ENCODE assay signal across 8 cellular contexts in the genomic region with DNA sequence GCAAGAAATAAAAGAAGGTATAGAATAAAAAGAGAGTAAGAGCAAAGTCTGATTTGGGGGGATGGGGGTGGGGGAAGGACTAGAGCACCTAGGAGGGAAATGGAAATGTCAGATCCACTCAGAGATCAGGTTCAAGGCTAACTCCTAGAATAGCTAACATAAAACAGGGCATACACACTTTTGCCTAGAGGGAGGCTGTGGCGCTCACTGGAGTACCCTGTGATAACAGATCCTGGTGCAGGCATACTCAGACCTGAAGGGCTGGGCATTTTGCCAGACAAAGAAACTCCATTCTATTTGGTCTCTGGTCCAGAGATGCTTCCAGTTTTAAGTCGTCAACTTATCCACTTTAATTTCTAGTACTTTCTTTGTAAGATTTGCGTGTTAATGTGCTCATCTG. TPM values are rescaled to one million over a fixed set of nuclear protein-coding genes. Genes with fewer than 3 reads are reported as not detected.
A peak's percentile ranks its signal among the peaks of the same experiment; 100 is the strongest.
DNase-seq lines count a peak whose midpoint lies in the region; ATAC-seq and TF ChIP-seq lines count a peak whose summit lies in the region.

No MANE protein-coding gene starts in this region.

- no peak overlapping the region for H2BK5ac ChIP-seq in trophoblast cell (ENCODE audit: low read depth, low read length, poor library complexity)

- no peak overlapping the region for H4K8ac ChIP-seq in trophoblast cell (ENCODE audit: low read depth, low read length)

- WGBS in trophoblast cell (ENCODE audit: extremely low coverage, insufficient coverage, insufficient read length), result no CpG with 5 or more reads among the region's 3 CpGs

- H4K91ac ChIP-seq in trophoblast cell (ENCODE audit: low read depth, low read length), result no peak overlapping the region

- peaks cover 14% of the 10 kb centered on the region for H3K79me2 ChIP-seq in trophoblast cell (ENCODE audit: control insufficient read depth, insufficient read depth, low read length, poor library complexity)

- DNase-seq in G401 (ENCODE audit: low spot score) (peak; percentile 56), NCI-H2196 treated with DMSO at 0.1 percent for 48 hours (lab: John Stamatoyannopoulos, UW; ENCODE audit: unreplicated experiment) (peak; percentile 40), choroid plexus epithelial cell (ENCODE audit: low read depth) (peak; percentile 67), trophoblast cell (no peak), SK-N-DZ (ENCODE audit: low spot score) (no peak), mesenteric fat pad (ENCODE audit: low spot score) (no peak)

- peaks cover 17 to 23% of the 10 kb centered on the region in 2 experiments for H3K4me1 ChIP-seq in trophoblast cell (ENCODE audit: control insufficient read depth in 1 of 2, insufficient read depth in 2 of 2, low read length in 2 of 2)

- peaks cover 0 to 2% of the 10 kb centered on the region in 2 experiments for H3K36me3 ChIP-seq in trophoblast cell (ENCODE audit: control insufficient read depth in 1 of 2, insufficient read depth in 2 of 2, low read length in 2 of 2)

- H4K12ac ChIP-seq in trophoblast cell (ENCODE audit: low read depth, low read length), result no peak overlapping the region

- no peak for TF ChIP-seq CTCF in choroid plexus epithelial cell (conservative IDR thresholded peaks at IDR 0.05; ENCODE audit: low read depth, low read length)

- no peak overlapping the region for H3K4me2 ChIP-seq in trophoblast cell (ENCODE audit: low read length)

- H3K79me1 ChIP-seq in trophoblast cell (ENCODE audit: low read length), result peaks cover 5% of the 10 kb centered on the region

- H3K9me3 ChIP-seq in trophoblast cell (ENCODE audit: insufficient read depth, low read depth, low read length), result no peaks in the 10 kb centered on the region

- no peak overlapping the region for H3K18ac ChIP-seq in trophoblast cell (ENCODE audit: low read length)

- H3K23ac ChIP-seq in trophoblast cell (ENCODE audit: low read length), result no peak overlapping the region

- ATAC-seq in GM18511 (IDR thresholded peaks at IDR 0.05; ENCODE audit: unreplicated experiment) (no peak), HG03139 (IDR thresholded peaks at IDR 0.05; ENCODE audit: unreplicated experiment) (no peak)

- no peak overlapping the region for H3K14ac ChIP-seq in trophoblast cell (ENCODE audit: low read length)

- no peak overlapping the region for H3K9ac ChIP-seq in trophoblast cell (ENCODE audit: low read length)

- H2AFZ ChIP-seq in trophoblast cell (ENCODE audit: insufficient read depth, low read length, poor library complexity), result no peak overlapping the region

- in situ Hi-C loops in G401 (cut with HindIII; ENCODE audit: low sequenced_read_pairs), result no loop called here

- H2BK120ac ChIP-seq in trophoblast cell (ENCODE audit: insufficient read depth, low read length, poor library complexity), result no peak overlapping the region

- H3K4ac ChIP-seq in trophoblast cell (ENCODE audit: low read depth, low read length), result peak overlapping the region; percentile 18

- H3K4me3 ChIP-seq in choroid plexus epithelial cell (ENCODE audit: low read depth, low read length), result no peak overlapping the region
- H3K4me3 ChIP-seq in trophoblast cell (ENCODE audit: low read depth, low read length), result no peak overlapping the region

- no peak overlapping the region for H3K27ac ChIP-seq in trophoblast cell (ENCODE audit: low read depth, low read length)

- H2BK12ac ChIP-seq in trophoblast cell (ENCODE audit: low read length), result no peak overlapping the region

- H2AK5ac ChIP-seq in trophoblast cell (ENCODE audit: low read length), result no peak overlapping the region

- no peaks in the 10 kb centered on the region for H3K27me3 ChIP-seq in trophoblast cell (ENCODE audit: insufficient read depth, low read length)

RNA-seq across cellular contexts. Expression of a gene that starts 5.8 kb away (rescaled TPM):
- 64.1 and 78.6 TPM in 2 replicates for total RNA-seq in G401 (2014; rRNA removed; shearing (Covaris generic))
- 36.3 and 38.7 TPM in 2 replicates for polyA plus RNA-seq in trophoblast cell (2013)
- 43.8 and 49.4 TPM in 2 replicates for polyA plus RNA-seq in SK-N-DZ (2014; cell fraction: cytosol; rRNA removed)
- 45.8 and 57.4 TPM in 2 replicates for polyA plus RNA-seq in SK-N-DZ (2014; cell fraction: nucleus; rRNA removed)
- total RNA-seq in mesenteric fat pad, result 156 TPM

RNA-seq across cellular contexts. Expression of a gene that starts 22.2 kb away (rescaled TPM):
- total RNA-seq in G401 (2014; rRNA removed; shearing (Covaris generic)), result 0.12 and 0.71 TPM in 2 replicates
- 0.52 and 0.64 TPM in 2 replicates for polyA plus RNA-seq in trophoblast cell (2013)
- polyA plus RNA-seq in SK-N-DZ (2014; cell fraction: cytosol; rRNA removed), result 0.63 and 1.1 TPM in 2 replicates
- polyA plus RNA-seq in SK-N-DZ (2014; cell fraction: nucleus; rRNA removed), result 4.4 and 4.9 TPM in 2 replicates
- total RNA-seq in mesenteric fat pad, result 5.7 TPM

RNA-seq across cellular contexts. Expression of a gene that starts 58.1 kb away (rescaled TPM):
- total RNA-seq in G401 (2014; rRNA removed; shearing (Covaris generic)), result 73.7 and 75.2 TPM in 2 replicates
- 18.6 and 18.9 TPM in 2 replicates for polyA plus RNA-seq in trophoblast cell (2013)
- 69.4 and 76.1 TPM in 2 replicates for polyA plus RNA-seq in SK-N-DZ (2014; cell fraction: cytosol; rRNA removed)
- 49.0 and 61.3 TPM in 2 replicates for polyA plus RNA-seq in SK-N-DZ (2014; cell fraction: nucleus; rRNA removed)
- 32.7 TPM for total RNA-seq in mesenteric fat pad

Comparison
In these comparisons a context has a peak if more than half of its experiments do, and no peak if none do; other contexts are left out.
1. DNase-seq: peak in G401 (single experiment), NCI-H2196 treated with DMSO at 0.1 percent for 48 hours (single experiment) and choroid plexus epithelial cell (single experiment); none in trophoblast cell (0 of 2), SK-N-DZ (single experiment) and mesenteric fat pad (single experiment).